In genomic region chr5:110398951-110399350, GRCh38 we compare ENCODE assay signal across 22 cellular contexts.
DNase-seq lines count a peak whose midpoint lies in the region; ATAC-seq, FAIRE-seq and TF ChIP-seq lines count a peak whose summit lies in the region.
"Had no signal": no experiment of that assay in that cellular context is flagged by ENCODE, and none has a peak within 500 bp of the region (broad histone marks: within the 10 kb centered on the region; RNA-seq: fewer than 3 reads in every experiment).

No MANE protein-coding gene starts in this region.

- no TSS peak for BruUV-seq in A673 (replicated peaks; lab: Mats Ljungman, UMichigan)

- ATAC-seq in A549 (no peak), GM21737 (IDR thresholded peaks at IDR 0.05; ENCODE audit: unreplicated experiment) (no peak)
- ATAC-seq: GM12878, GM23338, HCT116 had no signal

- no peaks in the 10 kb centered on the region for H3K4me1 ChIP-seq in A549
- H3K4me1 ChIP-seq in A673 (ENCODE audit: insufficient read depth, low read length, poor library complexity, severe bottlenecking): no peaks in the 10 kb centered on the region
- H3K4me1 ChIP-seq: BE2C had no signal

- no peak overlapping the region for H3K27ac ChIP-seq in A549
- H3K27ac ChIP-seq in A673 (ENCODE audit: low read depth, low read length, poor library complexity, severe bottlenecking): no peak overlapping the region
- H3K27ac ChIP-seq: BLaER1 treated with 17β-estradiol and CSF1 and Interleukin-3, amounts not matched to agents 10 nM and 100 nM had no signal

- FAIRE-seq in A549 (lab: Jason Lieb, UNC): no peak
- FAIRE-seq: D721Med, GM12878, GM19239 had no signal

- H3K27me3 ChIP-seq in A673 (replicated peaks; ENCODE audit: insufficient read depth, low read depth, low read length, poor library complexity): no peaks in the 10 kb centered on the region
- H3K27me3 ChIP-seq: BE2C; BLaER1 treated with 17β-estradiol and CSF1 and Interleukin-3, amounts not matched to agents 10 nM and 100 nM had no signal

- TF ChIP-seq CTCF in A549 (IDR thresholded peaks at IDR 0.05) (no peak), A673 (conservative IDR thresholded peaks at IDR 0.05; ENCODE audit: low read depth, low read length) (no peak)

- no peak for TF ChIP-seq EP300 in A549 (IDR thresholded peaks at IDR 0.05)

- CTCF ChIA-PET in A549 (lab: Yijun Ruan, JAX) (interaction anchor here (0.8 kb wide), 1 partner anchor 62 kb away, joined by 3 read pairs; no protein-coding TSS in a partner anchor), A673 (lab: Charles Lee) (no interaction called here)

- no peak for TF ChIP-seq POLR2A in A549 (IDR thresholded peaks at IDR 0.05; ENCODE audit: low read length)

- H3K9me3 ChIP-seq in A549 (no peaks in the 10 kb centered on the region), A673 (ENCODE audit: low read depth, low read length, poor library complexity, severe bottlenecking) (no peaks in the 10 kb centered on the region)
- H3K9me3 ChIP-seq: BE2C had no signal

- intact Hi-C loops in A673 (cut with micrococcal nuclease; ENCODE audit: unreplicated experiment): no loop called here

- no peaks in the 10 kb centered on the region for H3K36me3 ChIP-seq in A673 (ENCODE audit: insufficient read depth, low read length, poor library complexity, severe bottlenecking)
- H3K36me3 ChIP-seq: BE2C; BLaER1 treated with 17β-estradiol and CSF1 and Interleukin-3, amounts not matched to agents 10 nM and 100 nM had no signal

- POLR2A ChIA-PET in A549 (lab: Yijun Ruan, JAX): no interaction called here
- POLR2A ChIA-PET in A673 (lab: Charles Lee; ENCODE audit: low non-redundant PET): no interaction called here

- no peak for TF ChIP-seq RAD21 in A549 (conservative IDR thresholded peaks at IDR 0.05 in 1 of 2, IDR thresholded peaks at IDR 0.05 in 1 of 2)

- DNase-seq in A549 (ENCODE audit: low read depth in 1 of 2, low spot score in 1 of 2): no peak
- DNase-seq in A673 (ENCODE audit: low spot score): peak; percentile 5
- peak; percentile 70 for DNase-seq in NCI-H524 treated with DMSO at 0.1 percent for 48 hours (lab: John Stamatoyannopoulos, UW)
- DNase-seq in NOMO-1 (lab: John Stamatoyannopoulos, UW; ENCODE audit: unreplicated experiment in 2 of 2): no peak
- no peak for DNase-seq in NCI-H2107 treated with DMSO at 0.1 percent for 48 hours (lab: John Stamatoyannopoulos, UW; ENCODE audit: unreplicated experiment)
- DNase-seq: ACHN; AML-193; BE2C; CD4-positive, alpha-beta T cell; CD8-positive, alpha-beta memory T cell; DMS 273 treated with DMSO at 0.1 percent for 48 hours; DMS79; EL; GDM1; H9 had no signal

- 2% methylated on average over 2 of the region's 2 CpGs for WGBS in A549 (ENCODE audit: missing lambda C conversion rate)

- H3K4me3 ChIP-seq in A549 (no peak overlapping the region), A673 (ENCODE audit: low read depth, low read length, poor library complexity, severe bottlenecking) (no peak overlapping the region)
- H3K4me3 ChIP-seq: BLaER1 treated with 17β-estradiol and CSF1 and Interleukin-3, amounts not matched to agents 10 nM and 100 nM; GM12878; GM23338 had no signal

- no peak overlapping the region for H3K4me2 ChIP-seq in A549
- H3K4me2 ChIP-seq: BLaER1 treated with 17β-estradiol and CSF1 and Interleukin-3, amounts not matched to agents 10 nM and 100 nM; GM23338 had no signal

TF ChIP-seq in A549, 52 proteins besides CTCF, POLR2A, EP300 and RAD21:
- TF ChIP-seq HMGXB4 (CRISPR knock-in tag; IDR thresholded peaks at IDR 0.05; ENCODE audit: borderline replicate concordance) (no peak), EHF (CRISPR knock-in tag; IDR thresholded peaks at IDR 0.05) (no peak), MAFK (IDR thresholded peaks at IDR 0.05; ENCODE audit: partially characterized antibody) (peak; percentile 48), FOXS1 (CRISPR knock-in tag; IDR thresholded peaks at IDR 0.05) (no peak), ELK1 (IDR thresholded peaks at IDR 0.05; ENCODE audit: low read depth, low read length) (no peak)
TF ChIP-seq in A549: peak in this region for 1.

Comparison
In these comparisons a context has a peak if more than half of its experiments do, and no peak if none do; other contexts are left out.
1. DNase-seq: peak in A673 (single experiment) and NCI-H524 treated with DMSO at 0.1 percent for 48 hours (single experiment); none in A549 (0 of 2), NOMO-1 (0 of 2) and NCI-H2107 treated with DMSO at 0.1 percent for 48 hours (single experiment).